Comparison of ENCODE assay signal across 32 cellular contexts in genomic region chr3:138902166-138902565, GRCh38. TPM values are rescaled to one million over a fixed set of nuclear protein-coding genes. Genes with fewer than 3 reads are reported as not detected.
"Had no signal": no experiment of that assay in that cellular context is flagged by ENCODE, and none has a peak within 500 bp of the region (broad histone marks: within the 10 kb centered on the region; RNA-seq: fewer than 3 reads in every experiment).

No MANE protein-coding gene starts in this region.

- H3K36me3 ChIP-seq: adrenal gland, esophagus squamous epithelium, heart right ventricle, left lung, lower lobe of right lung, thoracic aorta, uterus had no signal

- H3K36me3 Mint-ChIP-seq: activated naive CD8-positive, alpha-beta T cell treated with anti-CD3 and anti-CD28 coated beads for 36 hours; natural killer cell treated with Interleukin-12 subunit alpha and Interleukin-12 subunit beta and Interleukin-15 and Interleukin-18, amount 100 ng/mL, for 72 hours had no signal

- H3K4me3 ChIP-seq: adrenal gland, body of pancreas, esophagus squamous epithelium, heart right ventricle, left lung, lower lobe of right lung, skin epidermis, thoracic aorta, uterus had no signal

- H3K4me1 Mint-ChIP-seq: activated B cell treated with CpG ODN at 0.5 μM for 24 hours; activated naive CD8-positive, alpha-beta T cell treated with anti-CD3 and anti-CD28 coated beads for 36 hours had no signal

- DNase-seq: activated B cell treated with CpG ODN at 0.5 μM for 24 hours; activated CD4-positive, alpha-beta T cell treated with anti-CD3 and anti-CD28 coated beads, Interleukin-2, amount 50 U/mL, for 1 hour; activated CD8-positive, alpha-beta memory T cell treated with anti-CD3 and anti-CD28 coated beads for 24 hours; activated effector memory CD4-positive, alpha-beta T cell treated with anti-CD3 and anti-CD28 coated beads, Interleukin-2, amount 50 U/mL, for 16 hours; activated naive CD4-positive, alpha-beta T cell treated with anti-CD3 and anti-CD28 coated beads for 36 hours; activated naive CD8-positive, alpha-beta T cell treated with anti-CD3 and anti-CD28 coated beads for 36 hours; adrenal gland; aorta; body of pancreas; effector CD8-positive, alpha-beta T cell; esophagus squamous epithelium; foreskin melanocyte; heart right ventricle; kidney glomerular epithelial cell; left lung; lower lobe of right lung; mesendoderm; stimulated activated CD4-positive, alpha-beta T cell treated with anti-CD3 and anti-CD28 coated beads, Interleukin-12 subunit alpha, Interleukin-12 subunit beta, amount 100 ng/mL, for 4 hours; stimulated activated CD4-positive, alpha-beta T cell treated with anti-CD3 and anti-CD28 coated beads, Interleukin-4, amount 100 ng/mL, for 1 hour; stimulated activated naive CD8-positive, alpha-beta T cell treated with anti-CD3 and anti-CD28 coated beads, Interleukin-15, Interleukin-2, amounts not matched to agents 100 U/mL and 50 U/mL, for 24 hours; T-helper 2 cell; uterus had no signal

- H3K4me3 Mint-ChIP-seq: activated B cell treated with CpG ODN at 0.5 μM for 24 hours; activated naive CD4-positive, alpha-beta T cell treated with anti-CD3 and anti-CD28 coated beads for 36 hours; activated naive CD8-positive, alpha-beta T cell treated with anti-CD3 and anti-CD28 coated beads for 36 hours; activated T-helper 1 cell treated with anti-CD3 and anti-CD28 coated beads, Interleukin-12 subunit alpha, Interleukin-12 subunit beta, Interleukin-2, Interleukin-4 antibody, amounts not matched to agents 30 ng/mL and 10 ng/mL and 1 ng/mL, durations not matched to agents 14 hours and 24 hours and 36 hours; natural killer cell treated with Interleukin-12 subunit alpha and Interleukin-12 subunit beta and Interleukin-15 and Interleukin-18, amount 100 ng/mL, for 72 hours had no signal

- H3K27ac ChIP-seq: adrenal gland, body of pancreas, epithelial cell of prostate, esophagus squamous epithelium, lower lobe of right lung, thoracic aorta, uterus had no signal

- H3K27me3 ChIP-seq: adrenal gland, body of pancreas, esophagus squamous epithelium, heart right ventricle, left lung, uterus had no signal

- H3K27ac Mint-ChIP-seq: activated B cell treated with CpG ODN at 0.5 μM for 24 hours; activated naive CD4-positive, alpha-beta T cell treated with anti-CD3 and anti-CD28 coated beads for 36 hours; activated naive CD8-positive, alpha-beta T cell treated with anti-CD3 and anti-CD28 coated beads for 36 hours; activated T-helper 1 cell treated with anti-CD3 and anti-CD28 coated beads, Interleukin-12 subunit alpha, Interleukin-12 subunit beta, Interleukin-2, Interleukin-4 antibody, amounts not matched to agents 30 ng/mL and 10 ng/mL and 1 ng/mL, durations not matched to agents 14 hours and 24 hours and 36 hours; natural killer cell treated with Interleukin-12 subunit alpha and Interleukin-12 subunit beta and Interleukin-15 and Interleukin-18, amount 100 ng/mL, for 72 hours had no signal

- H3K9me3 ChIP-seq: adrenal gland, body of pancreas, esophagus squamous epithelium, heart right ventricle, left lung, lower lobe of right lung, thoracic aorta, uterus had no signal

- H3K9me3 Mint-ChIP-seq: activated B cell treated with CpG ODN at 0.5 μM for 24 hours; activated naive CD4-positive, alpha-beta T cell treated with anti-CD3 and anti-CD28 coated beads for 36 hours; activated naive CD8-positive, alpha-beta T cell treated with anti-CD3 and anti-CD28 coated beads for 36 hours; activated T-helper 1 cell treated with anti-CD3 and anti-CD28 coated beads, Interleukin-12 subunit alpha, Interleukin-12 subunit beta, Interleukin-2, Interleukin-4 antibody, amounts not matched to agents 30 ng/mL and 10 ng/mL and 1 ng/mL, durations not matched to agents 14 hours and 24 hours and 36 hours; natural killer cell treated with Interleukin-12 subunit alpha and Interleukin-12 subunit beta and Interleukin-15 and Interleukin-18, amount 100 ng/mL, for 72 hours had no signal

- H3K4me1 ChIP-seq: adrenal gland, lower lobe of right lung, uterus had no signal

- H3K27me3 Mint-ChIP-seq: activated B cell treated with CpG ODN at 0.5 μM for 24 hours; activated naive CD8-positive, alpha-beta T cell treated with anti-CD3 and anti-CD28 coated beads for 36 hours had no signal

- ATAC-seq: body of pancreas; heart right ventricle; natural killer cell treated with Interleukin-12 subunit alpha and Interleukin-12 subunit beta and Interleukin-15 and Interleukin-18, amount 100 ng/mL, for 72 hours; sciatic nerve; stimulated activated naive CD8-positive, alpha-beta T cell treated with anti-CD3 and anti-CD28 coated beads, Interleukin-15, Interleukin-2, amounts not matched to agents 100 U/mL and 50 U/mL, for 24 hours had no signal

RNA-seq across cellular contexts. Expression of gene FOXL2, which starts 44.8 kb away (rescaled TPM):
- total RNA-seq: activated B cell treated with CpG ODN at 0.5 μM for 24 hours; activated naive CD4-positive, alpha-beta T cell treated with anti-CD3 and anti-CD28 coated beads for 36 hours; activated naive CD8-positive, alpha-beta T cell treated with anti-CD3 and anti-CD28 coated beads for 36 hours; activated T-helper 1 cell treated with anti-CD3 and anti-CD28 coated beads, Interleukin-12 subunit alpha, Interleukin-12 subunit beta, Interleukin-2, Interleukin-4 antibody, amounts not matched to agents 30 ng/mL and 10 ng/mL and 1 ng/mL, durations not matched to agents 14 hours and 24 hours and 36 hours; aorta; left lung; lower lobe of right lung; mononuclear cell; natural killer cell treated with Interleukin-12 subunit alpha and Interleukin-12 subunit beta and Interleukin-15 and Interleukin-18, amount 100 ng/mL, for 72 hours; posterior vena cava; subcutaneous adipose tissue; thoracic aorta had no signal
- polyA plus RNA-seq: aorta, heart right ventricle had no signal

RNA-seq across cellular contexts. Expression of gene FOXL2NB, which starts 44.9 kb away (rescaled TPM):
- total RNA-seq: activated B cell treated with CpG ODN at 0.5 μM for 24 hours; activated naive CD4-positive, alpha-beta T cell treated with anti-CD3 and anti-CD28 coated beads for 36 hours; activated naive CD8-positive, alpha-beta T cell treated with anti-CD3 and anti-CD28 coated beads for 36 hours; activated T-helper 1 cell treated with anti-CD3 and anti-CD28 coated beads, Interleukin-12 subunit alpha, Interleukin-12 subunit beta, Interleukin-2, Interleukin-4 antibody, amounts not matched to agents 30 ng/mL and 10 ng/mL and 1 ng/mL, durations not matched to agents 14 hours and 24 hours and 36 hours; aorta; glomerular endothelial cell; left lung; lower lobe of right lung; natural killer cell treated with Interleukin-12 subunit alpha and Interleukin-12 subunit beta and Interleukin-15 and Interleukin-18, amount 100 ng/mL, for 72 hours; posterior vena cava; sciatic nerve; subcutaneous adipose tissue; thoracic aorta had no signal
- polyA plus RNA-seq: aorta had no signal
